Comparison of ENCODE assay signal across 1 cellular context in the genomic region with DNA sequence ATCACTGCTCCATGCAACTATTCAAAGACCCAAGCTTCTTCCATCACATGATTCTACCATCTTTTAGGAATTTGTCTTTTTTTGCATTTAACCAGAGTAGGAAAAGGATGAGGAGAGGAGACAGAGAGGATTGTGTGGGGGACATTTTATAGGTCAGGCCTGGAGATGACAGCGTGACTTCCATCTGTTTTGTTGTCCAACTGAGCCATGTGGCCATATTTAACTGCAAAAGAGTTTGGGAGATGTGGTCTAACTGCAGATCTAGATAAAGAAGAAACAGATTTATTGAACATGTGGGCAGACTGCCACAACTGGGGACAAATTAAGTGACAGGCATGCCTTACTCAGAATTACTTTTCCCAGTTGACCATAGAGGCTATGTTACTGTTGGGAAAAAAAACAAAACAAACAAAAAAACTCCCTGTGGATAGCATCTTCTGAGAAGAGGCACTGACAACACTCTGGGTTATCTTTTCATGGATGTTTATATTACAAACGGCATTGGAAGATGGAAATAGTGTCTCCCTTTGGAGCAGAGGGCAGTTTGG.
TF ChIP-seq lines count a peak whose summit lies in the region.

No MANE protein-coding gene starts in this region.

TF ChIP-seq in SK-N-SH treated with all-trans-retinoic acid at 6 μM for 48 hours, 23 proteins besides CTCF, POLR2A, EP300 and RAD21 (continued from another document):
- TF ChIP-seq CSRNP3 (CRISPR knock-in tag; IDR thresholded peaks at IDR 0.05) (no peak), ISL1 (CRISPR knock-in tag; IDR thresholded peaks at IDR 0.05) (no peak), ZC3H10 (CRISPR knock-in tag; IDR thresholded peaks at IDR 0.05) (no peak)
